ENCODE assay signal across 1 cellular context in genomic region chr1:18142969-18143368, GRCh38.
TF ChIP-seq lines count a peak whose summit lies in the region.

No MANE protein-coding gene starts in this region.

TF ChIP-seq in WTC11, 78 proteins besides CTCF, POLR2A, EP300 and RAD21 (continued from another document):
- TF ChIP-seq, protein P1, sequence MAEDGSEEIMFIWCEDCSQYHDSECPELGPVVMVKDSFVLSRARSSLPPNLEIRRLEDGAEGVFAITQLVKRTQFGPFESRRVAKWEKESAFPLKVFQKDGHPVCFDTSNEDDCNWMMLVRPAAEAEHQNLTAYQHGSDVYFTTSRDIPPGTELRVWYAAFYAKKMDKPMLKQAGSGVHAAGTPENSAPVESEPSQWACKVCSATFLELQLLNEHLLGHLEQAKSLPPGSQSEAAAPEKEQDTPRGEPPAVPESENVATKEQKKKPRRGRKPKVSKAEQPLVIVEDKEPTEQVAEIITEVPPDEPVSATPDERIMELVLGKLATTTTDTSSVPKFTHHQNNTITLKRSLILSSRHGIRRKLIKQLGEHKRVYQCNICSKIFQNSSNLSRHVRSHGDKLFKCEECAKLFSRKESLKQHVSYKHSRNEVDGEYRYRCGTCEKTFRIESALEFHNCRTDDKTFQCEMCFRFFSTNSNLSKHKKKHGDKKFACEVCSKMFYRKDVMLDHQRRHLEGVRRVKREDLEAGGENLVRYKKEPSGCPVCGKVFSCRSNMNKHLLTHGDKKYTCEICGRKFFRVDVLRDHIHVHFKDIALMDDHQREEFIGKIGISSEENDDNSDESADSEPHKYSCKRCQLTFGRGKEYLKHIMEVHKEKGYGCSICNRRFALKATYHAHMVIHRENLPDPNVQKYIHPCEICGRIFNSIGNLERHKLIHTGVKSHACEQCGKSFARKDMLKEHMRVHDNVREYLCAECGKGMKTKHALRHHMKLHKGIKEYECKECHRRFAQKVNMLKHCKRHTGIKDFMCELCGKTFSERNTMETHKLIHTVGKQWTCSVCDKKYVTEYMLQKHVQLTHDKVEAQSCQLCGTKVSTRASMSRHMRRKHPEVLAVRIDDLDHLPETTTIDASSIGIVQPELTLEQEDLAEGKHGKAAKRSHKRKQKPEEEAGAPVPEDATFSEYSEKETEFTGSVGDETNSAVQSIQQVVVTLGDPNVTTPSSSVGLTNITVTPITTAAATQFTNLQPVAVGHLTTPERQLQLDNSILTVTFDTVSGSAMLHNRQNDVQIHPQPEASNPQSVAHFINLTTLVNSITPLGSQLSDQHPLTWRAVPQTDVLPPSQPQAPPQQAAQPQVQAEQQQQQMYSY (CRISPR knock-in tag; IDR thresholded peaks at IDR 0.05) = no peak
- no peak for TF ChIP-seq ESRRA (CRISPR knock-in tag; IDR thresholded peaks at IDR 0.05; ENCODE audit: borderline replicate concordance)
